Comparison of ENCODE assay signal across 9 cellular contexts in genomic region chr14:94056579-94057308, GRCh38. TPM values are rescaled to one million over a fixed set of nuclear protein-coding genes. Genes with fewer than 3 reads are reported as not detected.
DNase-seq lines count a peak whose midpoint lies in the region; ATAC-seq, FAIRE-seq and TF ChIP-seq lines count a peak whose summit lies in the region.
"Had no signal": no experiment of that assay in that cellular context is flagged by ENCODE, and none has a peak within 500 bp of the region (broad histone marks: within the 10 kb centered on the region; RNA-seq: fewer than 3 reads in every experiment).

No MANE protein-coding gene starts in this region.

- CTCF ChIA-PET in CD4-positive, alpha-beta T cell (lab: Charles Lee), result interaction anchor here (0.8 kb wide), 1 partner anchor 20 kb away, joined by 3 read pairs; no protein-coding TSS in a partner anchor
- CTCF ChIA-PET in GM12878 (lab: Yijun Ruan, JAX), result interaction anchor here (0.7 to 7.1 kb wide), 10 partner anchors 9 to 123 kb away, joined by 3 to 34 read pairs (median 6); partner anchors contain the start of genes DDX24 and IFI27L1

- no peaks in the 10 kb centered on the region for H3K27me3 Mint-ChIP-seq in CD4-positive, alpha-beta T cell

- no peak overlapping the region for H2AFZ ChIP-seq in GM12878 (ENCODE audit: control insufficient read depth, low read depth, low read length)

- peaks cover 26% of the 10 kb centered on the region for H3K4me1 ChIP-seq in GM12878 (ENCODE audit: control insufficient read depth, insufficient read depth, low read length)

- no peak overlapping the region for H3K4me3 Mint-ChIP-seq in CD4-positive, alpha-beta T cell

- RAD21 ChIA-PET in GM12878 (lab: Charles Lee; ENCODE audit: unreplicated experiment), result interaction anchor here (0.6 to 2.3 kb wide), 7 partner anchors 23 to 117 kb away, joined by 3 to 13 read pairs (median 6); partner anchors contain the start of genes DDX24 and IFI27L1

- TF ChIP-seq CTCF in CD4-positive, alpha-beta T cell (IDR thresholded peaks at IDR 0.05), result no peak
- no peak for TF ChIP-seq CTCF in GM12878 (IDR thresholded peaks at IDR 0.05 in 2 of 3, conservative IDR thresholded peaks at IDR 0.05 in 1 of 3; ENCODE audit: control insufficient read depth in 2 of 3, extremely low read depth in 1 of 3, insufficient read depth in 1 of 3, low read depth in 3 of 3, low read length in 3 of 3)

- BruUV-seq in GM12878 (replicated peaks; lab: Mats Ljungman, UMichigan), result no TSS peak

- H4K20me1 ChIP-seq in GM12878 (ENCODE audit: control insufficient read depth, insufficient read depth), result peaks cover 2% of the 10 kb centered on the region; the same call in 1 of the 2 replicates

- SMC1A ChIA-PET in GM12878 (lab: Charles Lee; ENCODE audit: uncharacterized antibody, unreplicated experiment), result interaction anchor here (1.0 to 2.1 kb wide), 14 partner anchors 10 to 126 kb away, joined by 3 to 10 read pairs (median 4); partner anchors contain the start of genes DDX24 and IFI27L1

- no peak overlapping the region for H3K9ac ChIP-seq in GM12878 (ENCODE audit: control insufficient read depth, insufficient read depth, low read length)

- H3K9me3 ChIP-seq in CD4-positive, alpha-beta T cell (ENCODE audit: control insufficient read depth, low read length), result no peaks in the 10 kb centered on the region
- H3K9me3 ChIP-seq in GM12878 (replicated peaks; ENCODE audit: control insufficient read depth, insufficient read depth, low read length), result no peaks in the 10 kb centered on the region

- peaks cover 66% of the 10 kb centered on the region for H3K4me1 Mint-ChIP-seq in CD4-positive, alpha-beta T cell (ENCODE audit: low read depth)

- peaks cover 50 to 56% of the 10 kb centered on the region in 2 experiments for H3K36me3 ChIP-seq in GM12878 (ENCODE audit: control insufficient read depth in 2 of 2, insufficient read depth in 2 of 2, low read length in 1 of 2)

- in situ Hi-C loops in GM12878 (cut with MboI) (no loop called here), KBM-7 (cut with MboI; ENCODE audit: low pct_unique_long_range_greater_than_20kb, low sequenced_read_pairs) (no loop called here)

- H3K9me3 Mint-ChIP-seq in CD4-positive, alpha-beta T cell, result no peaks in the 10 kb centered on the region

- no peaks in the 10 kb centered on the region; the same call in 1 of the 2 replicates for H3K79me2 ChIP-seq in GM12878 (ENCODE audit: control insufficient read depth, insufficient read depth, low read length)

- intact Hi-C loops in CD4-positive, alpha-beta T cell (cut with DNase I, micrococcal nuclease), result no loop called here
- intact Hi-C loops in GM12878 (cut with micrococcal nuclease; ENCODE audit: unreplicated experiment), result no loop called here

- no peak for TF ChIP-seq RAD21 in GM12878 (IDR thresholded peaks at IDR 0.05; ENCODE audit: insufficient read depth, low read depth, low read length)

- DNase-seq in CD4-positive, alpha-beta T cell, result no peak
- DNase-seq in GM12878 (ENCODE audit: low read depth, low spot score), result peak; percentile 37
- DNase-seq in KBM-7, result no peak
- DNase-seq in hypothalamus (lab: John Stamatoyannopoulos, UW), result no peak
- DNase-seq in mucosa of gallbladder (ENCODE audit: low spot score), result no peak
- DNase-seq in HTR-8/SVneo (ENCODE audit: insufficient read length, low spot score), result no peak

- H3K4me2 ChIP-seq in GM12878 (ENCODE audit: control insufficient read depth, insufficient read depth), result peak overlapping the region; percentile 60; the same call in 1 of the 2 replicates

- H3K27ac ChIP-seq in CD4-positive, alpha-beta T cell (ENCODE audit: low read depth, low read length), result no peak overlapping the region
- H3K27ac ChIP-seq in GM12878 (ENCODE audit: control insufficient read depth, insufficient read depth), result peak overlapping the region; percentile 43; the same call in 1 of the 2 replicates

- 58% methylated on average over 6 of the region's 6 CpGs for WGBS in GM12878 (ENCODE audit: insufficient coverage, insufficient replicate concordance, low lambda C conversion rate, missing lambda C conversion rate)

- no peaks in the 10 kb centered on the region for H3K27me3 ChIP-seq in CD4-positive, alpha-beta T cell (ENCODE audit: control insufficient read depth, insufficient read depth, low read length)
- H3K27me3 ChIP-seq in GM12878 (replicated peaks in 1 of 2; ENCODE audit: control insufficient read depth in 2 of 2, insufficient read depth in 2 of 2, low read length in 1 of 2), result no peaks in the 10 kb centered on the region

- no peak overlapping the region for H3K4me3 ChIP-seq in GM12878

- TF ChIP-seq POLR2A in GM12878 (IDR thresholded peaks at IDR 0.05; ENCODE audit: low read depth, low read length), result no peak

- 0 out of 4 replicates have a peak, but pooled peaks of 1 of the 2 experiments have one; percentile 22 for TF ChIP-seq EP300 in GM12878 (IDR thresholded peaks at IDR 0.05; ENCODE audit: borderline replicate concordance in 1 of 2, control insufficient read depth in 1 of 2, low read depth in 2 of 2, low read length in 2 of 2)

- FAIRE-seq in GM12878 (lab: Jason Lieb, UNC) (peak; percentile 41), HTR-8/SVneo (lab: Jason Lieb, UNC) (no peak)

- no peak for ATAC-seq in CD4-positive, alpha-beta T cell (ENCODE audit: poor library complexity)
- peak; percentile 84 for ATAC-seq in GM19328 (IDR thresholded peaks at IDR 0.05; ENCODE audit: unreplicated experiment)
- ATAC-seq in HG03108 (IDR thresholded peaks at IDR 0.05; ENCODE audit: unreplicated experiment), result peak; percentile 77
- peak; percentile 81 for ATAC-seq in GM12878

- peak overlapping the region; percentile 65 for H3K27ac Mint-ChIP-seq in CD4-positive, alpha-beta T cell

- peaks cover 98% of the 10 kb centered on the region for H3K36me3 Mint-ChIP-seq in CD4-positive, alpha-beta T cell (ENCODE audit: low read depth)

- POLR2A ChIA-PET in CD4-positive, alpha-beta T cell (lab: Charles Lee), result interaction anchor here (0.6 to 2.0 kb wide), 3 partner anchors 12 to 142 kb away, joined by 3 to 11 read pairs (median 3); partner anchors contain the start of genes DDX24 and IFI27L1
- POLR2A ChIA-PET in GM12878 (lab: Charles Lee), result interaction anchor here (0.5 to 2.1 kb wide), 3 partner anchors 17 to 251 kb away, joined by 3 to 14 read pairs (median 5); partner anchors contain the start of genes DDX24 and IFI27L1

RNA-seq across cellular contexts. Expression of gene DDX24, which starts 24.3 kb away (rescaled TPM):
- total RNA-seq in CD4-positive, alpha-beta T cell, result 100 to 1,000 TPM; 678 to 711 TPM
- 121 and 123 TPM in 2 replicates for total RNA-seq in GM12878 (2013; cell fraction: nucleolus; rRNA removed)
- total RNA-seq in GM12878 (2014; rRNA removed) (143 and 161 TPM in 2 replicates), GM12878 (2014; rRNA removed; fragmentation: Illumina TruSeq; extraction: Trizol) (159 and 183 TPM in 2 replicates), GM12878 (2021) (179 and 186 TPM in 2 replicates), mucosa of gallbladder (187 TPM)
- 168 TPM for polyA plus RNA-seq in GM12878 (2011; ENCODE audit: low read depth)
- polyA plus RNA-seq in GM12878 (2011; rRNA removed) (216 and 229 TPM in 2 replicates), GM12878 (2014; fragmentation: Illumina TruSeq; extraction: Trizol) (266 and 322 TPM in 2 replicates), GM12878 (2014; fragmentation: Nextera tagmentation; extraction: Ambion mirVana) (100 to 1,000 TPM; 137 to 176 TPM), GM12878 (2014; rRNA removed) (142 and 153 TPM in 2 replicates), GM12878 (2016; fragmentation: Nextera tagmentation; extraction: Ambion mirVana) (100 to 1,000 TPM; 208 to 216 TPM)
- 180 and 182 TPM in 2 replicates for polyA plus RNA-seq in GM12878 (2011; cell fraction: cytosol; rRNA removed)
- polyA plus RNA-seq in GM12878 (2011; cell fraction: nucleus; rRNA removed), result 183 and 191 TPM in 2 replicates
- 136 and 143 TPM in 2 replicates for polyA plus RNA-seq in GM12878 (2012)
- 137 and 152 TPM in 2 replicates for polyA minus RNA-seq in GM12878 (2011; rRNA and poly(A)+ RNA removed)
- polyA minus RNA-seq in GM12878 (2011; cell fraction: cytosol; rRNA and poly(A)+ RNA removed), result 43.4 and 65.5 TPM in 2 replicates
- 49.4 and 61.3 TPM in 2 replicates for polyA minus RNA-seq in GM12878 (2011; cell fraction: nucleus; rRNA and poly(A)+ RNA removed)

RNA-seq across cellular contexts. Expression of gene IFI27L1, which starts 24.4 kb away (rescaled TPM):
- total RNA-seq in CD4-positive, alpha-beta T cell, result 10 to 100 TPM; 14.1 to 14.3 TPM
- total RNA-seq in GM12878 (2013; cell fraction: nucleolus; rRNA removed), result 3.7 and 8.2 TPM in 2 replicates
- total RNA-seq in GM12878 (2014; rRNA removed) (22.0 and 29.9 TPM in 2 replicates), GM12878 (2014; rRNA removed; fragmentation: Illumina TruSeq; extraction: Trizol) (22.5 and 28.1 TPM in 2 replicates), GM12878 (2021) (34.7 TPM in 2 replicates), mucosa of gallbladder (19.8 TPM)
- 42.2 TPM for polyA plus RNA-seq in GM12878 (2011; ENCODE audit: low read depth)
- polyA plus RNA-seq in GM12878 (2011; rRNA removed) (17.5 and 22.1 TPM in 2 replicates), GM12878 (2014; fragmentation: Illumina TruSeq; extraction: Trizol) (10.1 and 17.4 TPM in 2 replicates), GM12878 (2014; fragmentation: Nextera tagmentation; extraction: Ambion mirVana) (10 to 100 TPM; 27.3 to 28.2 TPM), GM12878 (2014; rRNA removed) (28.0 and 33.0 TPM in 2 replicates), GM12878 (2016; fragmentation: Nextera tagmentation; extraction: Ambion mirVana) (10 to 100 TPM; 34.3 to 38.8 TPM)
- 33.2 and 37.0 TPM in 2 replicates for polyA plus RNA-seq in GM12878 (2011; cell fraction: cytosol; rRNA removed)
- polyA plus RNA-seq in GM12878 (2011; cell fraction: nucleus; rRNA removed), result 21.6 and 22.1 TPM in 2 replicates
- polyA plus RNA-seq in GM12878 (2012), result 15.9 and 21.6 TPM in 2 replicates
- 5.0 and 7.4 TPM in 2 replicates for polyA minus RNA-seq in GM12878 (2011; rRNA and poly(A)+ RNA removed)
- polyA minus RNA-seq in GM12878 (2011; cell fraction: cytosol; rRNA and poly(A)+ RNA removed), result 3.3 and 4.0 TPM in 2 replicates
- polyA minus RNA-seq in GM12878 (2011; cell fraction: nucleus; rRNA and poly(A)+ RNA removed), result 3.7 and 5.1 TPM in 2 replicates

RNA-seq across cellular contexts. Expression of gene OTUB2, which starts 30.6 kb away (rescaled TPM):
- not detected for total RNA-seq in CD4-positive, alpha-beta T cell
- 1.3 and 3.2 TPM in 2 replicates for total RNA-seq in GM12878 (2013; cell fraction: nucleolus; rRNA removed)
- 0.49 and 0.56 TPM in 2 replicates for total RNA-seq in GM12878 (2014; rRNA removed)
- 0.40 and 0.46 TPM in 2 replicates for total RNA-seq in GM12878 (2014; rRNA removed; fragmentation: Illumina TruSeq; extraction: Trizol)
- 0.46 and 0.77 TPM in 2 replicates for total RNA-seq in GM12878 (2021)
- polyA plus RNA-seq in GM12878 (2011; ENCODE audit: low read depth), result 0.43 TPM
- polyA plus RNA-seq in GM12878 (2011; rRNA removed), result 0.36 and 0.48 TPM in 2 replicates
- polyA plus RNA-seq in GM12878 (2011; cell fraction: cytosol; rRNA removed), result 0.90 and 0.97 TPM in 2 replicates
- 0.73 and 1.1 TPM in 2 replicates for polyA plus RNA-seq in GM12878 (2011; cell fraction: nucleus; rRNA removed)
- 0.46 and 0.51 TPM in 2 replicates for polyA plus RNA-seq in GM12878 (2012)
- 0.41 and 0.47 TPM in 2 replicates for polyA plus RNA-seq in GM12878 (2014; fragmentation: Illumina TruSeq; extraction: Trizol)
- under 1 TPM; 0.05 to 0.18 TPM for polyA plus RNA-seq in GM12878 (2014; fragmentation: Nextera tagmentation; extraction: Ambion mirVana)
- 0.26 and 0.49 TPM in 2 replicates for polyA plus RNA-seq in GM12878 (2014; rRNA removed)
- under 1 TPM; 0.25 to 0.82 TPM for polyA plus RNA-seq in GM12878 (2016; fragmentation: Nextera tagmentation; extraction: Ambion mirVana)
- polyA minus RNA-seq in GM12878 (2011; rRNA and poly(A)+ RNA removed), result 1.1 and 1.3 TPM in 2 replicates
- polyA minus RNA-seq in GM12878 (2011; cell fraction: cytosol; rRNA and poly(A)+ RNA removed), result 0.42 TPM in 1 of 2 replicates, not detected in the other
- polyA minus RNA-seq in GM12878 (2011; cell fraction: nucleus; rRNA and poly(A)+ RNA removed), result 0.48 and 0.67 TPM in 2 replicates
- 2.1 TPM for total RNA-seq in mucosa of gallbladder

RNA-seq across cellular contexts. Expression of gene IFI27, which starts 53.8 kb away (rescaled TPM):
- 1 to 10 TPM; 1.7 to 2.2 TPM for total RNA-seq in CD4-positive, alpha-beta T cell
- total RNA-seq in GM12878 (2013; cell fraction: nucleolus; rRNA removed), result 0.73 and 0.90 TPM in 2 replicates
- total RNA-seq in GM12878 (2014; rRNA removed) (1.6 TPM in 2 replicates), GM12878 (2014; rRNA removed; fragmentation: Illumina TruSeq; extraction: Trizol) (0.97 and 1.4 TPM in 2 replicates), GM12878 (2021) (2.0 and 2.9 TPM in 2 replicates), mucosa of gallbladder (478 TPM)
- 0.09 TPM for polyA plus RNA-seq in GM12878 (2011; ENCODE audit: low read depth)
- polyA plus RNA-seq in GM12878 (2011; rRNA removed) (31.3 and 45.5 TPM in 2 replicates), GM12878 (2014; fragmentation: Illumina TruSeq; extraction: Trizol) (1.1 and 1.5 TPM in 2 replicates), GM12878 (2014; fragmentation: Nextera tagmentation; extraction: Ambion mirVana) (1 to 10 TPM; 3.7 to 4.7 TPM), GM12878 (2014; rRNA removed) (1.3 TPM in 2 replicates), GM12878 (2016; fragmentation: Nextera tagmentation; extraction: Ambion mirVana) (1 to 10 TPM; 3.8 to 5.2 TPM)
- polyA plus RNA-seq in GM12878 (2011; cell fraction: cytosol; rRNA removed), result 130 and 135 TPM in 2 replicates
- 37.2 and 43.7 TPM in 2 replicates for polyA plus RNA-seq in GM12878 (2011; cell fraction: nucleus; rRNA removed)
- polyA plus RNA-seq in GM12878 (2012), result 1.1 and 1.4 TPM in 2 replicates
- 19.4 and 36.6 TPM in 2 replicates for polyA minus RNA-seq in GM12878 (2011; rRNA and poly(A)+ RNA removed)
- 4.9 and 6.5 TPM in 2 replicates for polyA minus RNA-seq in GM12878 (2011; cell fraction: cytosol; rRNA and poly(A)+ RNA removed)
- polyA minus RNA-seq in GM12878 (2011; cell fraction: nucleus; rRNA and poly(A)+ RNA removed), result 4.4 and 5.1 TPM in 2 replicates
- total RNA-seq: SK-MEL-5 had no signal

RNA-seq across cellular contexts. Expression of gene CCDC197, which starts 59.6 kb away (rescaled TPM):
- total RNA-seq in CD4-positive, alpha-beta T cell, result not detected
- 1.2 TPM in 2 replicates for total RNA-seq in GM12878 (2013; cell fraction: nucleolus; rRNA removed)
- total RNA-seq in GM12878 (2014; rRNA removed), result not detected in 2 replicates
- total RNA-seq in GM12878 (2014; rRNA removed; fragmentation: Illumina TruSeq; extraction: Trizol), result not detected in 2 replicates
- total RNA-seq in GM12878 (2021), result not detected in 2 replicates
- polyA plus RNA-seq in GM12878 (2011; ENCODE audit: low read depth), result not detected
- 0.12 and 0.16 TPM in 2 replicates for polyA plus RNA-seq in GM12878 (2011; rRNA removed)
- polyA plus RNA-seq in GM12878 (2011; cell fraction: cytosol; rRNA removed), result 0.04 TPM in 1 of 2 replicates, not detected in the other
- 0.28 and 0.56 TPM in 2 replicates for polyA plus RNA-seq in GM12878 (2011; cell fraction: nucleus; rRNA removed)
- 0.17 TPM in 1 of 2 replicates, not detected in the other for polyA plus RNA-seq in GM12878 (2012)
- not detected in 2 replicates for polyA plus RNA-seq in GM12878 (2014; fragmentation: Illumina TruSeq; extraction: Trizol)
- not detected for polyA plus RNA-seq in GM12878 (2014; fragmentation: Nextera tagmentation; extraction: Ambion mirVana)
- not detected in 2 replicates for polyA plus RNA-seq in GM12878 (2014; rRNA removed)
- not detected for polyA plus RNA-seq in GM12878 (2016; fragmentation: Nextera tagmentation; extraction: Ambion mirVana)
- polyA minus RNA-seq in GM12878 (2011; rRNA and poly(A)+ RNA removed), result 0.21 TPM in 1 of 2 replicates, not detected in the other
- polyA minus RNA-seq in GM12878 (2011; cell fraction: cytosol; rRNA and poly(A)+ RNA removed), result not detected in 2 replicates
- polyA minus RNA-seq in GM12878 (2011; cell fraction: nucleus; rRNA and poly(A)+ RNA removed), result 0.24 TPM in 1 of 2 replicates, not detected in the other
- not detected for total RNA-seq in mucosa of gallbladder
- total RNA-seq: SK-MEL-5 had no signal
